Comparison of ENCODE assay signal across 12 cellular contexts in the genomic region with DNA sequence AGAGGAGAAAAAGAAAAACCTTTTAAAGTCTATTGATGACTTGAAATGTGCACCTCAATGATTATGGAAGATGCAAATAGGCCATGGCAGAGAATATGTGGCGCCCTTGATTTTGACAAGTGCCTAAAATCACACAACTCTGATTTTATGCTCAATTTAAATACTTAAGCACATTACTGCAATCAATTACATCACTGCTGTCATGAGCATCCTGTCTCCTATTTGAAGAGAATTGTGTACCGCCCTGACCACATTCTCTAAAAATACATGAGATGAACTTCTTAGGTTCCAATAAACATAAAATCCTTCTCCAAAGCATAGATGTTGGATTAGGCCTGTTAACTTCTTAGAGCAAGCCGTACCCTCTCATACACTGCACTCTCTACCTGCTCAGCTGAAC. TPM values are rescaled to one million over a fixed set of nuclear protein-coding genes. Genes with fewer than 3 reads are reported as not detected.
A peak's percentile ranks its signal among the peaks of the same experiment; 100 is the strongest.
DNase-seq lines count a peak whose midpoint lies in the region; TF ChIP-seq lines count a peak whose summit lies in the region.
"Had no signal": no experiment of that assay in that cellular context is flagged by ENCODE, and none has a peak within 500 bp of the region (broad histone marks: within the 10 kb centered on the region; RNA-seq: fewer than 3 reads in every experiment).

No MANE protein-coding gene starts in this region.

- H3K9me3 ChIP-seq in Loucy (ENCODE audit: insufficient read depth, low read depth, low read length) (no peaks in the 10 kb centered on the region), duodenal mucosa (ENCODE audit: control insufficient read depth in 1 of 2, low read length in 2 of 2) (no peaks in the 10 kb centered on the region), prostate gland (no peaks in the 10 kb centered on the region)
- H3K9me3 ChIP-seq: upper lobe of left lung had no signal

- no peak overlapping the region for H3K56ac ChIP-seq in mesendoderm (ENCODE audit: low read length)

- H3K9me2 ChIP-seq in Loucy (replicated peaks; ENCODE audit: low read depth, low read length), result no peaks in the 10 kb centered on the region

- no peak overlapping the region for H4K8ac ChIP-seq in mesendoderm (ENCODE audit: low read depth, low read length)

- H3K27ac ChIP-seq in duodenal mucosa (ENCODE audit: low read depth, low read length) (no peak overlapping the region), prostate gland (peak overlapping the region; percentile 95 to 96), mesendoderm (ENCODE audit: low read depth, low read length) (no peak overlapping the region)

- no peak overlapping the region for H2AFZ ChIP-seq in Loucy (ENCODE audit: low read length)

- H2BK5ac ChIP-seq in mesendoderm (ENCODE audit: low read length), result no peak overlapping the region

- H3K23ac ChIP-seq in mesendoderm (ENCODE audit: low read length), result no peak overlapping the region

- no peaks in the 10 kb centered on the region for H3F3A ChIP-seq in Loucy (ENCODE audit: low read depth)

- H3K4me3 ChIP-seq in Loucy (ENCODE audit: low read length, poor library complexity, severe bottlenecking) (peak overlapping the region; percentile 95), duodenal mucosa (ENCODE audit: low read depth in 1 of 2, low read length in 2 of 2) (peak overlapping the region; percentile 21 to 75), prostate gland (peak overlapping the region; percentile 61 to 80), mesendoderm (ENCODE audit: low read length) (no peak overlapping the region)

- peaks cover 30% of the 10 kb centered on the region for H3K4me1 Mint-ChIP-seq in T-helper 1 cell treated with Interleukin-12 subunit alpha and Interleukin-12 subunit beta and Interleukin-4 antibody, amounts not matched to agents 30 μg/mL and 1 μg/mL, for 36 hours (ENCODE audit: low read depth)

- no peak overlapping the region for H4K5ac ChIP-seq in mesendoderm (ENCODE audit: low read length)

- peak overlapping the region; percentile 33 for H3K27ac Mint-ChIP-seq in T-helper 1 cell treated with Interleukin-12 subunit alpha and Interleukin-12 subunit beta and Interleukin-4 antibody, amounts not matched to agents 30 μg/mL and 1 μg/mL, for 36 hours

- peaks cover 56% of the 10 kb centered on the region for H3K79me2 ChIP-seq in Loucy (ENCODE audit: insufficient read depth, low read length)
- H3K79me2 ChIP-seq in mesendoderm (ENCODE audit: control insufficient read depth, insufficient read depth, low read length), result no peaks in the 10 kb centered on the region

- no peaks in the 10 kb centered on the region for H3K9me3 Mint-ChIP-seq in T-helper 1 cell treated with Interleukin-12 subunit alpha and Interleukin-12 subunit beta and Interleukin-4 antibody, amounts not matched to agents 30 μg/mL and 1 μg/mL, for 36 hours

- H2AK5ac ChIP-seq in mesendoderm (ENCODE audit: low read length), result no peak overlapping the region

- H3K4me2 ChIP-seq in Loucy (ENCODE audit: low read depth, low read length, poor library complexity, severe bottlenecking) (peak overlapping the region; percentile 98), mesendoderm (ENCODE audit: low read length) (no peak overlapping the region)

- H3K36me3 ChIP-seq in Loucy (ENCODE audit: insufficient read depth, low read length), result no peaks in the 10 kb centered on the region
- no peaks in the 10 kb centered on the region for H3K36me3 ChIP-seq in duodenal mucosa (ENCODE audit: control insufficient read depth in 1 of 2, insufficient read depth in 2 of 2, low read length in 2 of 2)
- H3K36me3 ChIP-seq in prostate gland, result no peaks in the 10 kb centered on the region
- no peaks in the 10 kb centered on the region for H3K36me3 ChIP-seq in mesendoderm (ENCODE audit: control insufficient read depth, insufficient read depth, low read length)
- H3K36me3 ChIP-seq: upper lobe of left lung had no signal

- peaks cover 3% of the 10 kb centered on the region for H4K20me1 ChIP-seq in Loucy (ENCODE audit: insufficient read depth, low read length, poor library complexity, severe bottlenecking)

- peaks cover 66% of the 10 kb centered on the region for H3K4me1 ChIP-seq in Loucy (ENCODE audit: insufficient read depth, low read length, poor library complexity, severe bottlenecking)
- peaks cover 21 to 23% of the 10 kb centered on the region in 2 donors for H3K4me1 ChIP-seq in duodenal mucosa (ENCODE audit: control insufficient read depth in 1 of 2, insufficient read depth in 2 of 2, low read length in 2 of 2)
- H3K4me1 ChIP-seq in prostate gland (replicated peaks), result peaks cover 6% of the 10 kb centered on the region
- H3K4me1 ChIP-seq in mesendoderm (ENCODE audit: control insufficient read depth, low read depth, low read length), result peaks cover 2% of the 10 kb centered on the region

- H3K4me3 Mint-ChIP-seq in T-helper 1 cell treated with Interleukin-12 subunit alpha and Interleukin-12 subunit beta and Interleukin-4 antibody, amounts not matched to agents 30 μg/mL and 1 μg/mL, for 36 hours, result peak overlapping the region; percentile 87

- H3K27me3 ChIP-seq in Loucy (ENCODE audit: insufficient read depth, low read length, poor library complexity, severe bottlenecking), result no peaks in the 10 kb centered on the region
- H3K27me3 ChIP-seq in duodenal mucosa (ENCODE audit: control insufficient read depth in 1 of 2, insufficient read depth in 2 of 2, low read length in 2 of 2), result no peaks in the 10 kb centered on the region
- no peaks in the 10 kb centered on the region for H3K27me3 ChIP-seq in prostate gland (replicated peaks; ENCODE audit: insufficient read depth)
- H3K27me3 ChIP-seq in mesendoderm (ENCODE audit: insufficient read depth, low read length, poor library complexity), result peaks cover 2% of the 10 kb centered on the region
- H3K27me3 ChIP-seq: upper lobe of left lung had no signal

- no peak for TF ChIP-seq POLR2A in prostate gland (IDR thresholded peaks at IDR 0.05)

- no peaks in the 10 kb centered on the region for H3K36me3 Mint-ChIP-seq in T-helper 1 cell treated with Interleukin-12 subunit alpha and Interleukin-12 subunit beta and Interleukin-4 antibody, amounts not matched to agents 30 μg/mL and 1 μg/mL, for 36 hours (ENCODE audit: low read depth)

- peak overlapping the region; percentile 86 for H3K9ac ChIP-seq in Loucy (ENCODE audit: low read depth, low read length, poor library complexity, severe bottlenecking)
- H3K9ac ChIP-seq in duodenal mucosa (ENCODE audit: low read depth in 1 of 2, low read length in 2 of 2), result peak overlapping the region; percentile 13 to 79
- H3K9ac ChIP-seq in mesendoderm (ENCODE audit: low read length), result no peak overlapping the region

- DNase-seq in T-helper 1 cell (no peak), prostate gland (ENCODE audit: low spot score) (no peak), H4 (ENCODE audit: low spot score) (no peak), COR-L47 (lab: John Stamatoyannopoulos, UW) (no peak), mesendoderm (no peak)
- DNase-seq: GOT3, left colon, NCI-H774, upper lobe of left lung had no signal

- no peak overlapping the region for H3K18ac ChIP-seq in mesendoderm (ENCODE audit: low read length)

- H3K27me3 Mint-ChIP-seq in T-helper 1 cell treated with Interleukin-12 subunit alpha and Interleukin-12 subunit beta and Interleukin-4 antibody, amounts not matched to agents 30 μg/mL and 1 μg/mL, for 36 hours (ENCODE audit: low read depth), result peaks cover 12% of the 10 kb centered on the region

- WGBS in prostate gland, result 86% methylated on average over 3 of the region's 3 CpGs
- WGBS in mesendoderm (ENCODE audit: extremely low coverage, insufficient coverage, low lambda C conversion rate), result no CpG with 5 or more reads among the region's 3 CpGs

- TF ChIP-seq CTCF in Loucy (conservative IDR thresholded peaks at IDR 0.05; ENCODE audit: low read length) (no peak), prostate gland (IDR thresholded peaks at IDR 0.05) (no peak)

- H3K79me1 ChIP-seq in mesendoderm (ENCODE audit: low read length), result peaks cover 2% of the 10 kb centered on the region

- no peak overlapping the region for H2BK120ac ChIP-seq in mesendoderm (ENCODE audit: low read depth, low read length)

- intact Hi-C loops in prostate gland (cut with DNase I), result loop anchor here (5.0 to 10.0 kb wide), 3 partner anchors 144 to 402 kb away; a partner anchor contains a TSS

- H3K4ac ChIP-seq in mesendoderm (ENCODE audit: low read depth, low read length), result no peak overlapping the region

- H2BK15ac ChIP-seq in mesendoderm (replicated peaks; ENCODE audit: low read depth), result no peak overlapping the region

RNA-seq across cellular contexts. Expression of a gene that starts 1.6 kb away (rescaled TPM):
- total RNA-seq in prostate gland, result 10 to 100 TPM; 14.0 to 37.1 TPM
- 3.9 and 5.0 TPM in 2 replicates for total RNA-seq in H4 (2014; rRNA removed; shearing (Covaris generic))
- 5.3 TPM for polyA plus RNA-seq in mesendoderm (2013, experiment 1 of 2)
- 5.2 TPM for polyA plus RNA-seq in mesendoderm (2013, experiment 2 of 2)

RNA-seq across cellular contexts. Expression of a gene that starts 2.0 kb away (rescaled TPM):
- total RNA-seq in prostate gland, result 1 to 10 TPM in 1 of 2 donors, under 1 TPM in 1; 0.09 to 5.3 TPM
- total RNA-seq in H4 (2014; rRNA removed; shearing (Covaris generic)), result 0.49 and 0.89 TPM in 2 replicates
- polyA plus RNA-seq in mesendoderm (2013, experiment 1 of 2), result 0.83 TPM
- 0.85 TPM for polyA plus RNA-seq in mesendoderm (2013, experiment 2 of 2)

Comparison
In these comparisons a context has a peak if more than half of its experiments do, and no peak if none do; other contexts are left out.
1. H3K27ac ChIP-seq: peak in prostate gland (2 of 2); none in duodenal mucosa (single experiment) and mesendoderm (single experiment).